In the genomic region with DNA sequence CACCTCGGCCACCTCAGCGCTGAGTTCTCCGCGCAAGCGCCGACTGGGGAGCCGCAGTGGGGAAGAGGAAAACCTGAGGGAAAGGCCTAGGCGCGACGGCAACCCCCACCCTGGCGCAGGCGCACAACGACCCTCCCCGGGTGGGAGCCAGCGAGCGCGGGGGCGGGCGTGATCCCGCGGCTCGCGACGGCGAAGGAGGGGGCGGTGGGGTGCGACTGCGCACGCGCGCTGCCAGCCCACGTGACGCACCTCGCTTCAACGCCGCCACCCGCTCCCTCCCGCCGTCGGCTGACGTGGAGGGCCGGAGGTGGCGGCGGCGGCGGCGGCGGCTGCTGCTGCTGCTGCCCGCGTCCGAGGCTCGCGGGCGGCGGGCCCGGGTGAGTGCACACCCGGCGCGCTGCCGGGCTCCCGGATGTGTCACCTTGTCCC, we compare ENCODE assay signal across 1 cellular context.
TF ChIP-seq lines count a peak whose summit lies in the region.

A gene (minus strand): TSS at position 84 of the 429 bp plus-strand sequence. CDS start 556 bp downstream, outside the sequence.
A gene with protein sequence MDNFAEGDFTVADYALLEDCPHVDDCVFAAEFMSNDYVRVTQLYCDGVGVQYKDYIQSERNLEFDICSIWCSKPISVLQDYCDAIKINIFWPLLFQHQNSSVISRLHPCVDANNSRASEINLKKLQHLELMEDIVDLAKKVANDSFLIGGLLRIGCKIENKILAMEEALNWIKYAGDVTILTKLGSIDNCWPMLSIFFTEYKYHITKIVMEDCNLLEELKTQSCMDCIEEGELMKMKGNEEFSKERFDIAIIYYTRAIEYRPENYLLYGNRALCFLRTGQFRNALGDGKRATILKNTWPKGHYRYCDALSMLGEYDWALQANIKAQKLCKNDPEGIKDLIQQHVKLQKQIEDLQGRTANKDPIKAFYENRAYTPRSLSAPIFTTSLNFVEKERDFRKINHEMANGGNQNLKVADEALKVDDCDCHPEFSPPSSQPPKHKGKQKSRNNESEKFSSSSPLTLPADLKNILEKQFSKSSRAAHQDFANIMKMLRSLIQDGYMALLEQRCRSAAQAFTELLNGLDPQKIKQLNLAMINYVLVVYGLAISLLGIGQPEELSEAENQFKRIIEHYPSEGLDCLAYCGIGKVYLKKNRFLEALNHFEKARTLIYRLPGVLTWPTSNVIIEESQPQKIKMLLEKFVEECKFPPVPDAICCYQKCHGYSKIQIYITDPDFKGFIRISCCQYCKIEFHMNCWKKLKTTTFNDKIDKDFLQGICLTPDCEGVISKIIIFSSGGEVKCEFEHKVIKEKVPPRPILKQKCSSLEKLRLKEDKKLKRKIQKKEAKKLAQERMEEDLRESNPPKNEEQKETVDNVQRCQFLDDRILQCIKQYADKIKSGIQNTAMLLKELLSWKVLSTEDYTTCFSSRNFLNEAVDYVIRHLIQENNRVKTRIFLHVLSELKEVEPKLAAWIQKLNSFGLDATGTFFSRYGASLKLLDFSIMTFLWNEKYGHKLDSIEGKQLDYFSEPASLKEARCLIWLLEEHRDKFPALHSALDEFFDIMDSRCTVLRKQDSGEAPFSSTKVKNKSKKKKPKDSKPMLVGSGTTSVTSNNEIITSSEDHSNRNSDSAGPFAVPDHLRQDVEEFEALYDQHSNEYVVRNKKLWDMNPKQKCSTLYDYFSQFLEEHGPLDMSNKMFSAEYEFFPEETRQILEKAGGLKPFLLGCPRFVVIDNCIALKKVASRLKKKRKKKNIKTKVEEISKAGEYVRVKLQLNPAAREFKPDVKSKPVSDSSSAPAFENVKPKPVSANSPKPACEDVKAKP (N-terminal part only) (plus strand): TSS at position 267 of the 429 bp plus-strand sequence. CDS start 14,004 bp downstream, outside the sequence.

TF ChIP-seq in endothelial cell of umbilical vein, 7 proteins besides CTCF, POLR2A, EP300 and RAD21 (continued from another document):
- TF ChIP-seq, protein P1, sequence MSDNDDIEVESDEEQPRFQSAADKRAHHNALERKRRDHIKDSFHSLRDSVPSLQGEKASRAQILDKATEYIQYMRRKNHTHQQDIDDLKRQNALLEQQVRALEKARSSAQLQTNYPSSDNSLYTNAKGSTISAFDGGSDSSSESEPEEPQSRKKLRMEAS (IDR thresholded peaks at IDR 0.05; ENCODE audit: insufficient read depth, insufficient read length), result peak; percentile 90
- TF ChIP-seq POLR2AphosphoS5 (IDR thresholded peaks at IDR 0.05; ENCODE audit: insufficient read depth, low read depth, low read length), result peak; percentile 88
- TF ChIP-seq FOS (IDR thresholded peaks at IDR 0.05; ENCODE audit: borderline replicate concordance, insufficient read depth, low read length), result peak; percentile 9
